Comparison of ENCODE assay signal across 8 cellular contexts in genomic region chr1:1435094-1435903, GRCh38. TPM values are rescaled to one million over a fixed set of nuclear protein-coding genes. Genes with fewer than 3 reads are reported as not detected.
DNase-seq lines count a peak whose midpoint lies in the region; ATAC-seq lines count a peak whose summit lies in the region.

Gene VWA1, plus strand, starts transcription at chr1:1435690. Its CDS starts 59 bp downstream, at chr1:1435749.

- no peaks in the 10 kb centered on the region for H3K36me3 ChIP-seq in CD4-positive, CD25-positive, alpha-beta regulatory T cell (ENCODE audit: control insufficient read depth, insufficient read depth, low read length)
- no peaks in the 10 kb centered on the region for H3K36me3 ChIP-seq in iPS-18a (ENCODE audit: control insufficient read depth, low read depth, low read length)
- H3K36me3 ChIP-seq in skeletal muscle tissue (ENCODE audit: control insufficient read depth in 3 of 3, insufficient read depth in 3 of 3, low read length in 3 of 3), result no peaks in the 10 kb centered on the region

- in situ Hi-C loops in T47D (cut with HindIII; ENCODE audit: low pct_unique_long_range_greater_than_20kb, low sequenced_read_pairs), result no loop called here

- no peak within 1 kb of the TSS for H3K4me3 ChIP-seq in CD4-positive, CD25-positive, alpha-beta regulatory T cell (ENCODE audit: low read depth, low read length)
- H3K4me3 ChIP-seq in iPS-18a (ENCODE audit: low read length) (peak within 1 kb of the TSS; percentile 67), skeletal muscle tissue (ENCODE audit: low read length in 3 of 3) (peak within 1 kb of the TSS; percentile 57 to 73 (median 68))

- H3K4me1 Mint-ChIP-seq in CD4-positive, CD25-positive, alpha-beta regulatory T cell, result peaks cover 0 to 3% (median 0%) of the 10 kb centered on the region in 4 donors

- peak within 1 kb of the TSS; percentile 28 for H3K9ac ChIP-seq in iPS-18a (ENCODE audit: low read length)
- H3K9ac ChIP-seq in skeletal muscle tissue (ENCODE audit: low read depth in 1 of 3, low read length in 3 of 3), result peak within 1 kb of the TSS; percentile 51 to 62 (median 53)

- H3K27ac Mint-ChIP-seq in CD4-positive, CD25-positive, alpha-beta regulatory T cell, result no peak within 1 kb of the TSS

- peaks cover 11% of the 10 kb centered on the region for H3K4me1 ChIP-seq in CD4-positive, CD25-positive, alpha-beta regulatory T cell (ENCODE audit: control insufficient read depth, insufficient read depth, low read length, poor library complexity, severe bottlenecking)
- H3K4me1 ChIP-seq in iPS-18a (ENCODE audit: control insufficient read depth, low read depth, low read length), result peaks cover 45% of the 10 kb centered on the region
- H3K4me1 ChIP-seq in skeletal muscle tissue (ENCODE audit: control insufficient read depth in 3 of 3, insufficient read depth in 3 of 3, low read length in 3 of 3), result peaks cover 47 to 60% (median 58%) of the 10 kb centered on the region in 3 donors

- peak; percentile 67 to 71 for ATAC-seq in CD4-positive, CD25-positive, alpha-beta regulatory T cell (ENCODE audit: low read depth in 2 of 2)
- ATAC-seq in HG03432 (IDR thresholded peaks at IDR 0.05; ENCODE audit: unreplicated experiment) (peak; percentile 42), GM18873 (IDR thresholded peaks at IDR 0.05; ENCODE audit: low FRiP score, unreplicated experiment) (no peak)

- peaks cover 17% of the 10 kb centered on the region for H3K27me3 Mint-ChIP-seq in CD4-positive, CD25-positive, alpha-beta regulatory T cell

- peak within 1 kb of the TSS in 3 of 4 donors; percentile 36 to 75 (median 68) for H3K4me3 Mint-ChIP-seq in CD4-positive, CD25-positive, alpha-beta regulatory T cell

- H3K9me3 Mint-ChIP-seq in CD4-positive, CD25-positive, alpha-beta regulatory T cell, result no peaks in the 10 kb centered on the region

- no peak within 1 kb of the TSS for H3K27ac ChIP-seq in CD4-positive, CD25-positive, alpha-beta regulatory T cell (ENCODE audit: insufficient read depth, low read length, poor library complexity, severe bottlenecking)
- no peak within 1 kb of the TSS for H3K27ac ChIP-seq in iPS-18a (ENCODE audit: low read length)
- H3K27ac ChIP-seq in skeletal muscle tissue (ENCODE audit: low read depth, low read length), result peak within 1 kb of the TSS; percentile 82

- H3K9me3 ChIP-seq in CD4-positive, CD25-positive, alpha-beta regulatory T cell (ENCODE audit: control insufficient read depth in 2 of 2, low read length in 2 of 2), result no peaks in the 10 kb centered on the region
- H3K9me3 ChIP-seq in iPS-18a (ENCODE audit: control insufficient read depth, low read depth, low read length), result no peaks in the 10 kb centered on the region
- no peaks in the 10 kb centered on the region for H3K9me3 ChIP-seq in skeletal muscle tissue (ENCODE audit: control insufficient read depth in 3 of 3, low read length in 3 of 3)

- H3K27me3 ChIP-seq in CD4-positive, CD25-positive, alpha-beta regulatory T cell (ENCODE audit: control insufficient read depth, insufficient read depth, low read length), result peaks cover 4% of the 10 kb centered on the region
- H3K27me3 ChIP-seq in iPS-18a (ENCODE audit: control insufficient read depth, insufficient read depth, low read length) (peaks cover 10% of the 10 kb centered on the region), skeletal muscle tissue (ENCODE audit: control insufficient read depth in 3 of 3, insufficient read depth in 3 of 3, low read length in 3 of 3) (peaks cover 0 to 36% (median 13%) of the 10 kb centered on the region in 3 donors)

- peak; percentile 27 to 49 (median 37) for DNase-seq in CD4-positive, CD25-positive, alpha-beta regulatory T cell
- peak; percentile 83 for DNase-seq in UCSD-AML1 (lab: John Stamatoyannopoulos, UW; ENCODE audit: unreplicated experiment)
- peak; percentile 84 to 93 for DNase-seq in T47D (ENCODE audit: low read depth in 1 of 2, low spot score in 1 of 2)
- DNase-seq in H4 (ENCODE audit: low spot score), result no peak

- H3K36me3 Mint-ChIP-seq in CD4-positive, CD25-positive, alpha-beta regulatory T cell, result no peaks in the 10 kb centered on the region

RNA-seq across cellular contexts. Expression of gene VWA1, which starts in this region (rescaled TPM):
- total RNA-seq in CD4-positive, CD25-positive, alpha-beta regulatory T cell, result not detected
- not detected for polyA plus RNA-seq in CD4-positive, CD25-positive, alpha-beta regulatory T cell
- 11.0 TPM for total RNA-seq in skeletal muscle tissue
- 0.04 TPM in 1 of 2 replicates, not detected in the other for total RNA-seq in H4 (2014; rRNA removed; shearing (Covaris generic))

Comparison
In these comparisons a context has a peak if more than half of its experiments do, and no peak if none do; other contexts are left out.
1. RNA of gene VWA1 (total RNA-seq): 11.0 TPM in skeletal muscle tissue (single experiment); 0.04 TPM in H4 and not detected in CD4-positive, CD25-positive, alpha-beta regulatory T cell (single experiment); every median in the first group is over 10 times any median in the second.
2. Peak in DNase-seq and ATAC-seq in CD4-positive, CD25-positive, alpha-beta regulatory T cell; RNA of the gene not detected or under 1 TPM.